25 cellular contexts compared by ENCODE assay signal in the genomic region with DNA sequence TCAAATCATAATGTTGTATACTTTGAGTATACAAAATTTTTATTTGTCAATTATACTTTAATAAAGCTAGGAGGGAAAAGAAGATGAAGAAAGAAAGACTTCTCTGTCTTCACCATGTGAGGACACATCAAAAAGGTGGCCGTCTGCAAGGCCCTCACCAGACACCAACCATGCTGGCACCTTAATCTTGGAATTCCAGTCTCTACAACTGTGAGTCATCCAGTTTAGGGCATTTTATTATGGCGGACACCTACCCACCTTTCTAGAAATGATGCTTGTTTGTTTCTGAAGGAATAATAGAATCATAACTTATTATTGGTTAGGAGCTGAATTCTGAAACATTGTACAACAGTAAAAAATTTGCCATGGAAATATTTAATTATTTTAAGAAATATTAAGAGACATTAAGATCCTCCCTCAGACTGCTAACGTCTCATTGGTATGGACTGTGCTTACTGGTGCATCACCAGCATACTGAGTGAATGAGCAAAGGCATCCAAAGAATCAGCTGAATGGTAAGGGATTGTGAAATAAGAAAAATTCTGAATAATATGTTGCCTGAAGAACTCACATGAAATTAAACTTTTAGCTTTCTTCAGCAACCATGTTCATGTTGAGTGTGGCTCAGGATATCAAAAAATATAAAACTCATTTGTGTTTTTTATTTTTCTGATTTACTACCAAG.
DNase-seq lines count a peak whose midpoint lies in the region; ATAC-seq and TF ChIP-seq lines count a peak whose summit lies in the region.
"Had no signal": no experiment of that assay in that cellular context is flagged by ENCODE, and none has a peak within 500 bp of the region (broad histone marks: within the 10 kb centered on the region; RNA-seq: fewer than 3 reads in every experiment).

No MANE protein-coding gene starts in this region.

- no peaks in the 10 kb centered on the region for H3K79me1 ChIP-seq in mesenchymal stem cell (replicated peaks; ENCODE audit: low read length, poor library complexity, severe bottlenecking)

- ATAC-seq in HG02884 (IDR thresholded peaks at IDR 0.05; ENCODE audit: unreplicated experiment), result no peak
- ATAC-seq in GM19463 (IDR thresholded peaks at IDR 0.05; ENCODE audit: unreplicated experiment), result no peak
- ATAC-seq: activated CD4-positive, alpha-beta T cell treated with anti-CD3 and anti-CD28 coated beads for 36 hours; body of pancreas; GM23338; right lobe of liver had no signal

- H3K4me1 ChIP-seq in GM23248 (ENCODE audit: insufficient read depth) (no peaks in the 10 kb centered on the region), fibroblast of lung (ENCODE audit: control insufficient read depth, extremely low read depth, insufficient read depth, low read length) (peaks cover 9% of the 10 kb centered on the region), mesenchymal stem cell (ENCODE audit: control insufficient read depth, insufficient read depth, low read depth, low read length) (peaks cover 8% of the 10 kb centered on the region)
- H3K4me1 ChIP-seq: body of pancreas, Peyer's patch, right lobe of liver had no signal

- H3K14ac ChIP-seq in mesenchymal stem cell (ENCODE audit: low read length in 2 of 2), result no peak overlapping the region

- no peaks in the 10 kb centered on the region for H3F3A ChIP-seq in GM23248 (ENCODE audit: insufficient read depth)

- no peak overlapping the region for H4K8ac ChIP-seq in mesenchymal stem cell (ENCODE audit: low read length)

- no peak overlapping the region for H2AK5ac ChIP-seq in mesenchymal stem cell (ENCODE audit: low read length, severe bottlenecking)

- no peak overlapping the region for H4K91ac ChIP-seq in mesenchymal stem cell (ENCODE audit: low read length)

- no peaks in the 10 kb centered on the region for H3K27me3 ChIP-seq in GM23248 (replicated peaks; ENCODE audit: insufficient read depth)
- no peaks in the 10 kb centered on the region for H3K27me3 ChIP-seq in fibroblast of lung (ENCODE audit: control insufficient read depth, insufficient read depth, low read length)
- H3K27me3 ChIP-seq in mesenchymal stem cell (ENCODE audit: control insufficient read depth in 1 of 2, insufficient read depth in 1 of 2, low read length in 2 of 2), result no peaks in the 10 kb centered on the region
- H3K27me3 ChIP-seq: body of pancreas, esophagus muscularis mucosa, Peyer's patch, right lobe of liver had no signal

- H3K18ac ChIP-seq in mesenchymal stem cell (ENCODE audit: low read depth in 1 of 2, low read length in 2 of 2), result no peak overlapping the region

- DNase-seq in GM23248 (peak; percentile 12), amniotic epithelial cell (ENCODE audit: low read depth) (peak; percentile 87), fibroblast of lung (ENCODE audit: low read depth in 2 of 2) (peak; percentile 34 to 65), mesenchymal stem cell (no peak), NCI-H128 (lab: John Stamatoyannopoulos, UW; ENCODE audit: unreplicated experiment) (no peak), Ammon's horn (ENCODE audit: low spot score) (no peak)
- DNase-seq: activated CD4-positive, alpha-beta T cell treated with anti-CD3 and anti-CD28 coated beads for 36 hours; activated effector memory CD4-positive, alpha-beta T cell treated with Interleukin-2 at 50 U/mL for 16 hours; activated naive CD8-positive, alpha-beta T cell treated with anti-CD3 and anti-CD28 coated beads, Interleukin-2, amount 10 ng/mL, durations not matched to agents 7 days and 5 days; body of pancreas; DMS79 treated with DMSO at 0.1 percent for 48 hours; glutamatergic neuron; NCI-H1105; NCI-H1930; NCI-H345; Peyer's patch; right lobe of liver; SIG-M5; stimulated activated CD4-positive, alpha-beta T cell treated with anti-CD3 and anti-CD28 coated beads, Interleukin-12 subunit alpha, Interleukin-12 subunit beta, amount 100 ng/mL, for 4 hours; stimulated activated CD4-positive, alpha-beta T cell treated with anti-CD3 and anti-CD28 coated beads, Interleukin-4, amount 100 ng/mL, for 1 hour had no signal

- H3K9ac ChIP-seq in GM23248 (no peak overlapping the region), fibroblast of lung (ENCODE audit: insufficient read depth, low read length) (no peak overlapping the region), mesenchymal stem cell (ENCODE audit: low read length) (no peak overlapping the region)

- H2AFZ ChIP-seq in GM23248, result no peak overlapping the region
- H2AFZ ChIP-seq in fibroblast of lung (ENCODE audit: low read length), result no peak overlapping the region
- no peak overlapping the region for H2AFZ ChIP-seq in mesenchymal stem cell (ENCODE audit: low read depth, low read length)
- H2AFZ ChIP-seq: GM23338 had no signal

- H3K27ac ChIP-seq in GM23248 (no peak overlapping the region), fibroblast of lung (ENCODE audit: insufficient read depth, low read length) (no peak overlapping the region), mesenchymal stem cell (ENCODE audit: low read length, poor library complexity, severe bottlenecking) (peak overlapping the region; percentile 62)
- H3K27ac ChIP-seq: body of pancreas, coronary artery, esophagus muscularis mucosa, Peyer's patch, right lobe of liver had no signal

- no peak overlapping the region for H3K23ac ChIP-seq in mesenchymal stem cell (ENCODE audit: low read length in 2 of 2)

- H3K36me3 ChIP-seq in GM23248 (ENCODE audit: low read depth) (no peaks in the 10 kb centered on the region), fibroblast of lung (ENCODE audit: control insufficient read depth, insufficient read depth, low read length) (no peaks in the 10 kb centered on the region), mesenchymal stem cell (ENCODE audit: control insufficient read depth in 1 of 2, insufficient read depth in 2 of 2, low read depth in 1 of 2, low read length in 2 of 2) (no peaks in the 10 kb centered on the region)
- H3K36me3 ChIP-seq: esophagus muscularis mucosa, Peyer's patch, right lobe of liver had no signal

- H3K4me3 ChIP-seq in GM23248 (no peak overlapping the region), fibroblast of lung (replicated peaks in 1 of 4; ENCODE audit: control extremely low read depth in 1 of 4, insufficient read depth in 1 of 4, low read depth in 3 of 4, low read length in 4 of 4) (no peak overlapping the region), mesenchymal stem cell (ENCODE audit: insufficient read depth in 1 of 2, low read depth in 1 of 2, low read length in 2 of 2) (no peak overlapping the region)
- H3K4me3 ChIP-seq: body of pancreas, coronary artery, esophagus muscularis mucosa, GM23338, Peyer's patch, right lobe of liver had no signal

- no peak overlapping the region for H3K4me2 ChIP-seq in GM23248 (ENCODE audit: unreplicated experiment)
- no peak overlapping the region for H3K4me2 ChIP-seq in fibroblast of lung (ENCODE audit: extremely low read depth, insufficient read depth, low read length)
- H3K4me2 ChIP-seq in mesenchymal stem cell (ENCODE audit: low read length, poor library complexity, severe bottlenecking), result no peak overlapping the region
- H3K4me2 ChIP-seq: GM23338 had no signal

- no peaks in the 10 kb centered on the region for H4K20me1 ChIP-seq in GM23248 (ENCODE audit: insufficient read depth)
- no peaks in the 10 kb centered on the region for H4K20me1 ChIP-seq in fibroblast of lung (ENCODE audit: control insufficient read depth, extremely low read depth, insufficient read depth, low read length)

- WGBS in GM23248 (ENCODE audit: low coverage in 1 of 2, low lambda C conversion rate in 2 of 2, missing lambda C conversion rate in 2 of 2), 2 experiments, result 19 to 20% methylated on average over 3 of the region's 3 CpGs
- 96% methylated on average over 2 of the region's 3 CpGs for WGBS in mesenchymal stem cell

- H2BK120ac ChIP-seq in mesenchymal stem cell (ENCODE audit: low read depth, low read length), result no peak overlapping the region

- H3K79me2 ChIP-seq in GM23248 (ENCODE audit: insufficient read depth), result no peaks in the 10 kb centered on the region
- no peaks in the 10 kb centered on the region for H3K79me2 ChIP-seq in fibroblast of lung (ENCODE audit: control insufficient read depth, insufficient read depth, low read length)

- no peak overlapping the region for H2BK5ac ChIP-seq in mesenchymal stem cell (ENCODE audit: low read depth, low read length, poor library complexity, severe bottlenecking)

- no peak for TF ChIP-seq CTCF in fibroblast of lung (conservative IDR thresholded peaks at IDR 0.05 in 1 of 2, IDR thresholded peaks at IDR 0.05 in 1 of 2; ENCODE audit: low read depth in 1 of 2, low read length in 2 of 2)

- H2BK15ac ChIP-seq in mesenchymal stem cell (ENCODE audit: low read depth, poor library complexity, severe bottlenecking), result no peak overlapping the region

- no peak overlapping the region for H3K4ac ChIP-seq in mesenchymal stem cell (ENCODE audit: low read depth in 1 of 2, low read length in 2 of 2)

- H3K9me2 ChIP-seq in GM23248 (ENCODE audit: insufficient read depth), result no peaks in the 10 kb centered on the region

- H3K9me3 ChIP-seq in GM23248 (ENCODE audit: low read depth), result no peaks in the 10 kb centered on the region
- no peaks in the 10 kb centered on the region for H3K9me3 ChIP-seq in fibroblast of lung (ENCODE audit: control insufficient read depth, insufficient read depth, low read depth, low read length)
- H3K9me3 ChIP-seq in mesenchymal stem cell (ENCODE audit: control insufficient read depth, low read length), result no peaks in the 10 kb centered on the region
- H3K9me3 ChIP-seq: body of pancreas, esophagus muscularis mucosa, Peyer's patch, right lobe of liver had no signal

- in situ Hi-C loops in GM23248 (cut with MboI), result no loop called here

- no peak overlapping the region for H2BK12ac ChIP-seq in mesenchymal stem cell (ENCODE audit: low read length in 2 of 2)

Comparison
In these comparisons a context has a peak if more than half of its experiments do, and no peak if none do; other contexts are left out.
1. DNase-seq: peak in GM23248 (single experiment), amniotic epithelial cell (single experiment) and fibroblast of lung (2 of 2); none in mesenchymal stem cell (single experiment), NCI-H128 (single experiment) and Ammon's horn (single experiment).